ENCODE assay signal across 8 cellular contexts in the genomic region with DNA sequence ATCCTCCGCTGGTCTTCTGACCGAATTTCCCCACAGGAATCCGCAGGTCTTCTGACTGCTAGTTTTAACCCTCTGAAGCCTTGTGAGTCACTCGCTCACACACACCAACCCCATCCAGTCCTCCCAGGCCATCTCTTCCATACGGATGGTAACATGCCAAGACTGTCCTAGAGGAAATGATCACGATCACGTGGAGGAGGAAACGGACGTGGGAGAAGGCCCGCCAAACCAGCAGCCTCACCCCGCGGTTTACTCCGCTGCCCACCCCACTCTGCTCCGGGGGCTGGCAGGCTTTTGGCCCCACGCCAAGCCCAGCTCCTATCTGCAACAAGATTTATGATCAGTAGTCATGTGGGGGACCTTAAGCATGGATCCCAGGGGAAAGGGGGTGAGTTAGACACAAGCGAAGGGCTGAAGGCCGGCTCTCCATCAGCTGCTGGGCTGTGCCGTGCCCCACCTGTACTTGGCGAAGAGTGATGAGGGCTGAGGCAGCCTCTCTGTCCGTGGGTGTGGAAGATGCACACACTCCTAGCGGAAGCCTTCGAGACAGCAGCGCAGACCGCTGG. TPM values are rescaled to one million over a fixed set of nuclear protein-coding genes. Genes with fewer than 3 reads are reported as not detected.
DNase-seq lines count a peak whose midpoint lies in the region; ATAC-seq and TF ChIP-seq lines count a peak whose summit lies in the region.

No MANE protein-coding gene starts in this region.

- TF ChIP-seq CTCF in gastroesophageal sphincter (IDR thresholded peaks at IDR 0.05) (no peak), GM10248 (IDR thresholded peaks at IDR 0.05; ENCODE audit: control extremely low read depth, extremely low read depth, low read depth, missing control alignments) (no peak)

- 0 to 37% methylated on average over 1 to 6 of the region's 24 CpGs for WGBS in gastroesophageal sphincter (ENCODE audit: low coverage in 1 of 2), 2 donors

- H3K4me3 ChIP-seq in gastroesophageal sphincter: peak overlapping the region in 1 of 2 donors; percentile 96
- H3K4me3 ChIP-seq in rectal smooth muscle tissue (ENCODE audit: low read length): peak overlapping the region; percentile 89

- H3K9me3 Mint-ChIP-seq in activated CD8-positive, alpha-beta T cell treated with anti-CD3 and anti-CD28 coated beads, Interleukin-2, amount 10 ng/mL, durations not matched to agents 7 days and 5 days (ENCODE audit: insufficient read depth): no peaks in the 10 kb centered on the region

- H3K9me3 ChIP-seq in gastroesophageal sphincter: no peaks in the 10 kb centered on the region

- peaks cover 36% of the 10 kb centered on the region for H3K4me1 Mint-ChIP-seq in activated CD8-positive, alpha-beta T cell treated with anti-CD3 and anti-CD28 coated beads, Interleukin-2, amount 10 ng/mL, durations not matched to agents 7 days and 5 days (ENCODE audit: low read depth)

- CTCF ChIA-PET in activated CD8-positive, alpha-beta T cell treated with anti-CD3 and anti-CD28 coated beads, Interleukin-2, amount 10 ng/mL, durations not matched to agents 7 days and 5 days (lab: Charles Lee): interaction anchor here (1.0 to 2.9 kb wide), 2 partner anchors 9 to 47 kb away, joined by 5 to 18 read pairs; no protein-coding TSS in a partner anchor
- CTCF ChIA-PET in GM10248 (lab: Yijun Ruan, JAX): interaction anchor here (1.2 to 2.8 kb wide), 3 partner anchors 10 to 47 kb away, joined by 3 to 12 read pairs (median 3); no protein-coding TSS in a partner anchor

- no peak overlapping the region for H3K9ac ChIP-seq in rectal smooth muscle tissue (ENCODE audit: low read length)

- H3K27me3 Mint-ChIP-seq in activated CD8-positive, alpha-beta T cell treated with anti-CD3 and anti-CD28 coated beads, Interleukin-2, amount 10 ng/mL, durations not matched to agents 7 days and 5 days (ENCODE audit: low read depth): no peaks in the 10 kb centered on the region

- TF ChIP-seq EP300 in gastroesophageal sphincter (IDR thresholded peaks at IDR 0.05): no peak

- peak; percentile 72 for DNase-seq in activated CD8-positive, alpha-beta memory T cell treated with anti-CD3 and anti-CD28 coated beads, Interleukin-2, amount 50 U/mL, for 48 hours
- DNase-seq in activated CD8-positive, alpha-beta memory T cell treated with anti-CD3 and anti-CD28 coated beads for 24 hours: no peak
- DNase-seq in NCI-H1092 treated with DMSO at 0.1 percent for 48 hours (lab: John Stamatoyannopoulos, UW) (peak; percentile 58), GM10248 (ENCODE audit: extremely low spot score) (no peak), germinal center (ENCODE audit: low spot score) (no peak)
- DNase-seq in activated CD8-positive, alpha-beta T cell treated with anti-CD3 and anti-CD28 coated beads, Interleukin-2, amount 10 ng/mL, durations not matched to agents 7 days and 5 days: no peak

- H3K27me3 ChIP-seq in gastroesophageal sphincter: no peaks in the 10 kb centered on the region
- no peaks in the 10 kb centered on the region for H3K27me3 ChIP-seq in rectal smooth muscle tissue (ENCODE audit: control insufficient read depth, insufficient read depth, low read length)

- peak overlapping the region; percentile 90 for H3K27ac Mint-ChIP-seq in activated CD8-positive, alpha-beta T cell treated with anti-CD3 and anti-CD28 coated beads, Interleukin-2, amount 10 ng/mL, durations not matched to agents 7 days and 5 days

- H3K4me1 ChIP-seq in gastroesophageal sphincter (peaks cover 0 to 39% (median 14%) of the 10 kb centered on the region in 3 donors), rectal smooth muscle tissue (ENCODE audit: control insufficient read depth, insufficient read depth, low read length) (peaks cover 12% of the 10 kb centered on the region)

- TF ChIP-seq POLR2A in gastroesophageal sphincter (IDR thresholded peaks at IDR 0.05): no peak

- POLR2A ChIA-PET in activated CD8-positive, alpha-beta T cell treated with anti-CD3 and anti-CD28 coated beads, Interleukin-2, amount 10 ng/mL, durations not matched to agents 7 days and 5 days (lab: Charles Lee): no interaction called here
- POLR2A ChIA-PET in GM10248 (lab: Yijun Ruan, JAX): no interaction called here

- peak overlapping the region; percentile 88 for H3K4me3 Mint-ChIP-seq in activated CD8-positive, alpha-beta T cell treated with anti-CD3 and anti-CD28 coated beads, Interleukin-2, amount 10 ng/mL, durations not matched to agents 7 days and 5 days

- peaks cover 0 to 46% of the 10 kb centered on the region in 2 donors for H3K36me3 ChIP-seq in gastroesophageal sphincter
- H3K36me3 ChIP-seq in rectal smooth muscle tissue (ENCODE audit: control insufficient read depth, insufficient read depth, low read length): peaks cover 10% of the 10 kb centered on the region

- no peak for ATAC-seq in activated CD8-positive, alpha-beta T cell treated with anti-CD3 and anti-CD28 coated beads, Interleukin-2, amount 10 ng/mL, durations not matched to agents 7 days and 5 days
- no peak for ATAC-seq in gastroesophageal sphincter

- H3K27ac ChIP-seq in gastroesophageal sphincter (peak overlapping the region in 3 of 4 donors; percentile 89 to 92 (median 91)), rectal smooth muscle tissue (ENCODE audit: low read depth, low read length) (no peak overlapping the region)

- peaks cover 32% of the 10 kb centered on the region for H3K36me3 Mint-ChIP-seq in activated CD8-positive, alpha-beta T cell treated with anti-CD3 and anti-CD28 coated beads, Interleukin-2, amount 10 ng/mL, durations not matched to agents 7 days and 5 days (ENCODE audit: low read depth)

RNA-seq across cellular contexts. Expression of a gene that starts 1.5 kb away (rescaled TPM):
- total RNA-seq in activated CD8-positive, alpha-beta T cell treated with anti-CD3 and anti-CD28 coated beads, Interleukin-2, amount 10 ng/mL, durations not matched to agents 7 days and 5 days: 10 to 100 TPM; 39.2 to 43.6 TPM
- total RNA-seq in gastroesophageal sphincter: 10 to 100 TPM; 14.6 to 32.1 (median 20.7) TPM

RNA-seq across cellular contexts. Expression of a gene that starts 25.5 kb away (rescaled TPM):
- under 1 TPM; 0.52 to 0.74 TPM for total RNA-seq in activated CD8-positive, alpha-beta T cell treated with anti-CD3 and anti-CD28 coated beads, Interleukin-2, amount 10 ng/mL, durations not matched to agents 7 days and 5 days
- total RNA-seq in gastroesophageal sphincter: 1 to 10 TPM in 2 of 4 donors, under 1 TPM in 2; 0.49 to 2.1 (median 1.0) TPM

RNA-seq across cellular contexts. Expression of a gene that starts 41.1 kb away (rescaled TPM):
- total RNA-seq in activated CD8-positive, alpha-beta T cell treated with anti-CD3 and anti-CD28 coated beads, Interleukin-2, amount 10 ng/mL, durations not matched to agents 7 days and 5 days: 1,000 to 10,000 TPM; 5,147 to 5,318 TPM
- 1,000 to 10,000 TPM in 3 of 4 donors, 100 to 1,000 TPM in 1; 829 to 1,848 (median 1,550) TPM for total RNA-seq in gastroesophageal sphincter

Comparison
In these comparisons a context has a peak if more than half of its experiments do, and no peak if none do; other contexts are left out.
1. DNase-seq: peak in activated CD8-positive, alpha-beta memory T cell treated with anti-CD3 and anti-CD28 coated beads, Interleukin-2, amount 50 U/mL, for 48 hours (single experiment) and NCI-H1092 treated with DMSO at 0.1 percent for 48 hours (single experiment); none in activated CD8-positive, alpha-beta memory T cell treated with anti-CD3 and anti-CD28 coated beads for 24 hours (single experiment), activated CD8-positive, alpha-beta T cell treated with anti-CD3 and anti-CD28 coated beads, Interleukin-2, amount 10 ng/mL, durations not matched to agents 7 days and 5 days (single experiment), GM10248 (single experiment) and germinal center (single experiment).